In genomic region chr6:51960419-51960818, GRCh38 we compare ENCODE assay signal across 13 cellular contexts.
DNase-seq lines count a peak whose midpoint lies in the region; ATAC-seq and TF ChIP-seq lines count a peak whose summit lies in the region.
"Had no signal": no experiment of that assay in that cellular context is flagged by ENCODE, and none has a peak within 500 bp of the region (broad histone marks: within the 10 kb centered on the region; RNA-seq: fewer than 3 reads in every experiment).

No MANE protein-coding gene starts in this region.

- 11% methylated on average over 2 of the region's 2 CpGs for WGBS in prostate gland

- no peaks in the 10 kb centered on the region for H3K4me1 ChIP-seq in prostate gland (replicated peaks)

- peak in 2 of 3 experiments; percentile 21 to 24 for DNase-seq in NCI-H1417 (lab: John Stamatoyannopoulos, UW)
- DNase-seq in NCI-H1417 treated with DMSO at 0.1 percent for 48 hours (lab: John Stamatoyannopoulos, UW), result no peak
- peak; percentile 10 for DNase-seq in prostate gland (ENCODE audit: low spot score)
- DNase-seq in activated naive CD4-positive, alpha-beta T cell treated with Interleukin-2 at 50 U/mL for 16 hours, result no peak
- DNase-seq in cortex of kidney (lab: John Stamatoyannopoulos, UW), result no peak
- DNase-seq: CD4-positive, alpha-beta T cell; CD8-positive, alpha-beta memory T cell had no signal

- H3K9me3 ChIP-seq in prostate gland, result no peaks in the 10 kb centered on the region
- H3K9me3 ChIP-seq: BE2C; BLaER1 treated with 17β-estradiol and CSF1 and Interleukin-3, amounts not matched to agents 10 nM and 100 nM had no signal

- intact Hi-C loops in prostate gland (cut with DNase I), result no loop called here

- no peaks in the 10 kb centered on the region for H3K27me3 ChIP-seq in prostate gland (replicated peaks; ENCODE audit: insufficient read depth)
- H3K27me3 ChIP-seq: BE2C; BLaER1 treated with 17β-estradiol and CSF1 and Interleukin-3, amounts not matched to agents 10 nM and 100 nM had no signal

- TF ChIP-seq POLR2A in prostate gland (IDR thresholded peaks at IDR 0.05), result no peak

- H3K4me3 ChIP-seq in prostate gland, result no peak overlapping the region
- H3K4me3 ChIP-seq: BLaER1 treated with 17β-estradiol and CSF1 and Interleukin-3, amounts not matched to agents 10 nM and 100 nM; GM23248 had no signal

- H3K27ac ChIP-seq in VCaP (peak overlapping the region; percentile 35), prostate gland (peak overlapping the region in 1 of 2 donors; percentile 22)
- H3K27ac ChIP-seq: 22Rv1; BLaER1 treated with 17β-estradiol and CSF1 and Interleukin-3, amounts not matched to agents 10 nM and 100 nM; GM23248 had no signal

- no peak for TF ChIP-seq CTCF in VCaP (conservative IDR thresholded peaks at IDR 0.05)
- no peak for TF ChIP-seq CTCF in prostate gland (IDR thresholded peaks at IDR 0.05)

- H3K36me3 ChIP-seq in prostate gland, result no peaks in the 10 kb centered on the region
- H3K36me3 ChIP-seq: BE2C; BLaER1 treated with 17β-estradiol and CSF1 and Interleukin-3, amounts not matched to agents 10 nM and 100 nM had no signal

- ATAC-seq in GM18520 (IDR thresholded peaks at IDR 0.05; ENCODE audit: unreplicated experiment), result no peak

Comparison
In these comparisons a context has a peak if more than half of its experiments do, and no peak if none do; other contexts are left out.
1. DNase-seq: peak in NCI-H1417 (2 of 3) and prostate gland (single experiment); none in NCI-H1417 treated with DMSO at 0.1 percent for 48 hours (single experiment), activated naive CD4-positive, alpha-beta T cell treated with Interleukin-2 at 50 U/mL for 16 hours (single experiment) and cortex of kidney (single experiment).